Comparison of ENCODE assay signal across 25 cellular contexts in genomic region chr16:69840975-69841374, GRCh38.
A peak's percentile ranks its signal among the peaks of the same experiment; 100 is the strongest.
DNase-seq lines count a peak whose midpoint lies in the region; ATAC-seq and TF ChIP-seq lines count a peak whose summit lies in the region.
"Had no signal": no experiment of that assay in that cellular context is flagged by ENCODE, and none has a peak within 500 bp of the region (broad histone marks: within the 10 kb centered on the region; RNA-seq: fewer than 3 reads in every experiment).

No MANE protein-coding gene starts in this region.

- no peaks in the 10 kb centered on the region for H3K36me3 ChIP-seq in mesendoderm (ENCODE audit: control insufficient read depth, insufficient read depth, low read length)
- H3K36me3 ChIP-seq in thoracic aorta: no peaks in the 10 kb centered on the region
- no peaks in the 10 kb centered on the region; the same call in 1 of the 2 replicates for H3K36me3 ChIP-seq in H7 (replicated peaks; ENCODE audit: control insufficient read depth, insufficient read depth, low read length)
- H3K36me3 ChIP-seq: uterus had no signal

- H3K4ac ChIP-seq in mesendoderm (ENCODE audit: low read depth, low read length): no peak overlapping the region

- WGBS in mesendoderm (ENCODE audit: extremely low coverage, insufficient coverage, low lambda C conversion rate): no CpG with 5 or more reads among the region's 2 CpGs

- H3K9me3 Mint-ChIP-seq in WTC11: no peaks in the 10 kb centered on the region; the same call in 1 of the 2 replicates
- H3K9me3 Mint-ChIP-seq: activated CD8-positive, alpha-beta T cell treated with anti-CD3 and anti-CD28 coated beads for 36 hours; naive B cell; stimulated activated naive CD8-positive, alpha-beta T cell treated with anti-CD3 and anti-CD28 coated beads, Interleukin-15, amount 100 ng/mL, for 72 hours had no signal

- ATAC-seq in WTC11 (no peak), thoracic aorta (ENCODE audit: insufficient number of reproducible peaks, low FRiP score, low read depth) (no peak), Right ventricle myocardium inferior (no peak)
- ATAC-seq: activated CD8-positive, alpha-beta T cell treated with anti-CD3 and anti-CD28 coated beads for 36 hours; HCT116; stimulated activated naive CD8-positive, alpha-beta T cell treated with anti-CD3 and anti-CD28 coated beads, Interleukin-15, amount 100 ng/mL, for 72 hours had no signal

- TF ChIP-seq CTCF in WTC11 (IDR thresholded peaks at IDR 0.05) (no peak), choroid plexus epithelial cell (conservative IDR thresholded peaks at IDR 0.05; ENCODE audit: low read depth, low read length) (no peak), thoracic aorta (IDR thresholded peaks at IDR 0.05) (no peak)

- no peak for DNase-seq in WTC11 (ENCODE audit: low spot score)
- peak; percentile 47 for DNase-seq in choroid plexus epithelial cell (ENCODE audit: low read depth)
- DNase-seq in mesendoderm: peak; percentile 59
- no peak for DNase-seq in thoracic aorta (ENCODE audit: low spot score)
- no peak for DNase-seq in AML-193 (lab: John Stamatoyannopoulos, UW)
- no peak for DNase-seq in H7
- DNase-seq in Right ventricle myocardium inferior (ENCODE audit: missing footprints): no peak
- DNase-seq: activated CD4-positive, CD25-positive, alpha-beta regulatory T cell treated with anti-CD3 and anti-CD28 coated beads, Interleukin-2, amount 50 U/mL, for 72 hours; activated CD8-positive, alpha-beta T cell treated with anti-CD3 and anti-CD28 coated beads for 36 hours; activated naive CD4-positive, alpha-beta T cell treated with Interleukin-2 at 50 U/mL for 16 hours; amniotic stem cell; cerebellar nuclear complex; Kasumi-1; mammary epithelial cell; naive B cell; NCI-H1694; NCI-H526 treated with DMSO at 0.1 percent for 48 hours; occipital lobe; retina; SHP77; stimulated activated CD4-positive, alpha-beta T cell treated with anti-CD3 and anti-CD28 coated beads, Interleukin-4, amount 100 ng/mL, for 4 hours; stimulated activated naive CD8-positive, alpha-beta T cell treated with anti-CD3 and anti-CD28 coated beads, Interleukin-15, amount 100 ng/mL, for 72 hours; SW 1271; uterus had no signal

- H3K79me2 ChIP-seq in mesendoderm (ENCODE audit: control insufficient read depth, insufficient read depth, low read length): no peaks in the 10 kb centered on the region

- H3K79me1 ChIP-seq in mesendoderm (ENCODE audit: low read length): no peaks in the 10 kb centered on the region

- H3K27me3 ChIP-seq in mesendoderm (ENCODE audit: insufficient read depth, low read length, poor library complexity) (no peaks in the 10 kb centered on the region), thoracic aorta (replicated peaks; ENCODE audit: insufficient read depth) (no peaks in the 10 kb centered on the region), H7 (ENCODE audit: control insufficient read depth, insufficient read depth, low read length) (no peaks in the 10 kb centered on the region)
- H3K27me3 ChIP-seq: uterus had no signal

- H2BK120ac ChIP-seq in mesendoderm (ENCODE audit: low read depth, low read length): no peak overlapping the region

- H3K27ac Mint-ChIP-seq in WTC11: peak overlapping the region; percentile 56
- H3K27ac Mint-ChIP-seq: activated CD8-positive, alpha-beta T cell treated with anti-CD3 and anti-CD28 coated beads for 36 hours had no signal

- H3K4me1 ChIP-seq in mesendoderm (ENCODE audit: control insufficient read depth, low read depth, low read length) (peaks cover 6% of the 10 kb centered on the region), thoracic aorta (ENCODE audit: control insufficient read depth in 1 of 2, low read depth in 2 of 2) (peaks cover 21 to 36% of the 10 kb centered on the region in 2 donors)
- H3K4me1 ChIP-seq: uterus had no signal

- H3K9me3 ChIP-seq in thoracic aorta: no peaks in the 10 kb centered on the region
- H3K9me3 ChIP-seq: uterus had no signal

- H3K4me1 Mint-ChIP-seq in WTC11: peaks cover 12% of the 10 kb centered on the region
- H3K4me1 Mint-ChIP-seq: naive B cell; stimulated activated naive CD8-positive, alpha-beta T cell treated with anti-CD3 and anti-CD28 coated beads, Interleukin-15, amount 100 ng/mL, for 72 hours had no signal

- no peak overlapping the region for H2BK5ac ChIP-seq in mesendoderm (ENCODE audit: low read length)

- H2BK15ac ChIP-seq in mesendoderm (replicated peaks; ENCODE audit: low read depth): no peak overlapping the region

- intact Hi-C loops in Right ventricle myocardium inferior (cut with DNase I): no loop called here

- H2AK5ac ChIP-seq in mesendoderm (ENCODE audit: low read length): no peak overlapping the region

- H3K4me3 ChIP-seq in choroid plexus epithelial cell (ENCODE audit: low read depth, low read length): no peak overlapping the region
- no peak overlapping the region for H3K4me3 ChIP-seq in mesendoderm (ENCODE audit: low read length)
- H3K4me3 ChIP-seq in thoracic aorta: no peak overlapping the region
- H3K4me3 ChIP-seq in H7 (ENCODE audit: insufficient read depth, low read depth, low read length): no peak overlapping the region
- H3K4me3 ChIP-seq: uterus had no signal

- H3K27me3 Mint-ChIP-seq in WTC11 (ENCODE audit: low read depth): no peaks in the 10 kb centered on the region
- H3K27me3 Mint-ChIP-seq: activated CD8-positive, alpha-beta T cell treated with anti-CD3 and anti-CD28 coated beads for 36 hours; naive B cell; stimulated activated naive CD8-positive, alpha-beta T cell treated with anti-CD3 and anti-CD28 coated beads, Interleukin-15, amount 100 ng/mL, for 72 hours had no signal

- no peak overlapping the region for H3K27ac ChIP-seq in mesendoderm (ENCODE audit: low read depth, low read length)
- peak overlapping the region; percentile 15 to 85 for H3K27ac ChIP-seq in thoracic aorta
- H3K27ac ChIP-seq: uterus had no signal

- CTCF ChIA-PET in WTC11 (lab: Charles Lee): no interaction called here

- H4K8ac ChIP-seq in mesendoderm (ENCODE audit: low read depth, low read length): no peak overlapping the region

- H3K36me3 Mint-ChIP-seq in WTC11: peaks cover 15% of the 10 kb centered on the region

- no peak overlapping the region for H3K4me2 ChIP-seq in mesendoderm (ENCODE audit: low read length)

- no peak overlapping the region for H3K4me3 Mint-ChIP-seq in WTC11
- H3K4me3 Mint-ChIP-seq: activated CD8-positive, alpha-beta T cell treated with anti-CD3 and anti-CD28 coated beads for 36 hours; naive B cell; stimulated activated naive CD8-positive, alpha-beta T cell treated with anti-CD3 and anti-CD28 coated beads, Interleukin-15, amount 100 ng/mL, for 72 hours had no signal

- H3K9ac ChIP-seq in mesendoderm (ENCODE audit: low read length): no peak overlapping the region

- H3K56ac ChIP-seq in mesendoderm (ENCODE audit: low read length): no peak overlapping the region

- H3K18ac ChIP-seq in mesendoderm (ENCODE audit: low read length): no peak overlapping the region

- no peak overlapping the region for H3K23ac ChIP-seq in mesendoderm (ENCODE audit: low read length)

- POLR2A ChIA-PET in WTC11 (lab: Charles Lee): no interaction called here

- no peak overlapping the region for H4K5ac ChIP-seq in mesendoderm (ENCODE audit: low read length)

TF ChIP-seq in WTC11, 78 proteins besides CTCF, POLR2A, EP300 and RAD21:
- TF ChIP-seq FOXP1 (CRISPR knock-in tag; IDR thresholded peaks at IDR 0.05; ENCODE audit: borderline replicate concordance): no peak
- no peak for TF ChIP-seq MXD4 (CRISPR knock-in tag; IDR thresholded peaks at IDR 0.05; ENCODE audit: borderline replicate concordance)
- TF ChIP-seq NFYB (CRISPR knock-in tag; conservative IDR thresholded peaks at IDR 0.05; ENCODE audit: low read depth): no peak
- no peak for TF ChIP-seq ZNF671 (CRISPR knock-in tag; IDR thresholded peaks at IDR 0.05)

Comparison
In these comparisons a context has a peak if more than half of its experiments do, and no peak if none do; other contexts are left out.
1. DNase-seq: peak in choroid plexus epithelial cell (single experiment) and mesendoderm (single experiment); none in WTC11 (single experiment), thoracic aorta (single experiment), AML-193 (0 of 2), H7 (single experiment) and Right ventricle myocardium inferior (single experiment).